ENCODE assay signal across 1 cellular context in genomic region chr19:9871626-9872338, GRCh38.
TF ChIP-seq lines count a peak whose summit lies in the region.

No MANE protein-coding gene starts in this region.

TF ChIP-seq in HepG2, 621 proteins besides CTCF, POLR2A, EP300 and RAD21 (continued from another document and continues in another):
- peak; percentile 36; the same call in 1 of the 2 replicates for TF ChIP-seq ZNF609 (CRISPR knock-in tag; IDR thresholded peaks at IDR 0.05; ENCODE audit: borderline replicate concordance)
- TF ChIP-seq MLLT10 (CRISPR knock-in tag; IDR thresholded peaks at IDR 0.05): no peak
- no peak for TF ChIP-seq MTF1 (CRISPR knock-in tag; IDR thresholded peaks at IDR 0.05)
- TF ChIP-seq ETV5 (CRISPR knock-in tag; IDR thresholded peaks at IDR 0.05; ENCODE audit: borderline replicate concordance): peak; percentile 66; the same call in 1 of the 2 replicates
- TF ChIP-seq ZNF878 (CRISPR knock-in tag; IDR thresholded peaks at IDR 0.05): no peak
- TF ChIP-seq ATAD3A (CRISPR knock-in tag; IDR thresholded peaks at IDR 0.05): no peak
- no peak for TF ChIP-seq ZSCAN31 (CRISPR knock-in tag; IDR thresholded peaks at IDR 0.05; ENCODE audit: low read depth)
- TF ChIP-seq ARID5B (CRISPR knock-in tag; IDR thresholded peaks at IDR 0.05): peak; percentile 50
- TF ChIP-seq IRF2 (CRISPR knock-in tag; IDR thresholded peaks at IDR 0.05): peak; percentile 22; the same call in 1 of the 2 replicates
- TF ChIP-seq FOXA3 (CRISPR knock-in tag; IDR thresholded peaks at IDR 0.05): peak; percentile 76
- 0 out of 2 replicates have a peak, but pooled peaks have one; percentile 23 for TF ChIP-seq PATZ1 (CRISPR knock-in tag; IDR thresholded peaks at IDR 0.05)
- no peak for TF ChIP-seq CHCHD3 (CRISPR knock-in tag; IDR thresholded peaks at IDR 0.05)
- TF ChIP-seq, protein P1, sequence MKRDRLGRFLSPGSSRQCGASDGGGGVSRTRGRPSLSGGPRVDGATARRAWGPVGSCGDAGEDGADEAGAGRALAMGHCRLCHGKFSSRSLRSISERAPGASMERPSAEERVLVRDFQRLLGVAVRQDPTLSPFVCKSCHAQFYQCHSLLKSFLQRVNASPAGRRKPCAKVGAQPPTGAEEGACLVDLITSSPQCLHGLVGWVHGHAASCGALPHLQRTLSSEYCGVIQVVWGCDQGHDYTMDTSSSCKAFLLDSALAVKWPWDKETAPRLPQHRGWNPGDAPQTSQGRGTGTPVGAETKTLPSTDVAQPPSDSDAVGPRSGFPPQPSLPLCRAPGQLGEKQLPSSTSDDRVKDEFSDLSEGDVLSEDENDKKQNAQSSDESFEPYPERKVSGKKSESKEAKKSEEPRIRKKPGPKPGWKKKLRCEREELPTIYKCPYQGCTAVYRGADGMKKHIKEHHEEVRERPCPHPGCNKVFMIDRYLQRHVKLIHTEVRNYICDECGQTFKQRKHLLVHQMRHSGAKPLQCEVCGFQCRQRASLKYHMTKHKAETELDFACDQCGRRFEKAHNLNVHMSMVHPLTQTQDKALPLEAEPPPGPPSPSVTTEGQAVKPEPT (CRISPR knock-in tag; IDR thresholded peaks at IDR 0.05; ENCODE audit: low read depth): no peak
- TF ChIP-seq IKZF4 (CRISPR knock-in tag; IDR thresholded peaks at IDR 0.05; ENCODE audit: borderline replicate concordance, low read depth, not compliant biosample characterization): no peak
- no peak for TF ChIP-seq ZNF790 (CRISPR knock-in tag; IDR thresholded peaks at IDR 0.05; ENCODE audit: borderline replicate concordance)
- TF ChIP-seq ZNF782 (CRISPR knock-in tag; IDR thresholded peaks at IDR 0.05; ENCODE audit: borderline replicate concordance): peak; percentile 37; the same call in 1 of the 2 replicates
- no peak for TF ChIP-seq TGIF2 (CRISPR knock-in tag; IDR thresholded peaks at IDR 0.05)
- TF ChIP-seq KMT2B (CRISPR knock-in tag; IDR thresholded peaks at IDR 0.05): no peak
- no peak for TF ChIP-seq ZNF841 (CRISPR knock-in tag; IDR thresholded peaks at IDR 0.05; ENCODE audit: borderline replicate concordance)
- 0 out of 2 replicates have a peak, but pooled peaks have one; percentile 13 for TF ChIP-seq PITX1 (CRISPR knock-in tag; IDR thresholded peaks at IDR 0.05)
- TF ChIP-seq, protein P2, sequence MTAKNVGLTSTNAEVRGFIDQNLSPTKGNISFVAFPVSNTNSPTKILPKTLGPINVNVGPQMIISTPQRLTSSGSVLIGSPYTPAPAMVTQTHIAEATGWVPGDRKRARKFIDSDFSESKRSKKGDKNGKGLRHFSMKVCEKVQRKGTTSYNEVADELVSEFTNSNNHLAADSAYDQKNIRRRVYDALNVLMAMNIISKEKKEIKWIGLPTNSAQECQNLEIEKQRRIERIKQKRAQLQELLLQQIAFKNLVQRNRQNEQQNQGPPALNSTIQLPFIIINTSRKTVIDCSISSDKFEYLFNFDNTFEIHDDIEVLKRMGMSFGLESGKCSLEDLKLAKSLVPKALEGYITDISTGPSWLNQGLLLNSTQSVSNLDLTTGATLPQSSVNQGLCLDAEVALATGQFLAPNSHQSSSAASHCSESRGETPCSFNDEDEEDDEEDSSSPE (CRISPR knock-in tag; IDR thresholded peaks at IDR 0.05): peak; percentile 34; the same call in 1 of the 2 replicates
- peak; percentile 22; the same call in 1 of the 2 replicates for TF ChIP-seq ZBTB7A (CRISPR knock-in tag; IDR thresholded peaks at IDR 0.05)
- peak; percentile 31; the same call in 1 of the 2 replicates for TF ChIP-seq ZNF580 (CRISPR knock-in tag; IDR thresholded peaks at IDR 0.05; ENCODE audit: borderline replicate concordance, low read depth)
- TF ChIP-seq ZNF235 (CRISPR knock-in tag; IDR thresholded peaks at IDR 0.05; ENCODE audit: borderline replicate concordance): no peak
- no peak for TF ChIP-seq ZNF33A (CRISPR knock-in tag; IDR thresholded peaks at IDR 0.05; ENCODE audit: borderline replicate concordance)
- TF ChIP-seq MATR3 (CRISPR knock-in tag; IDR thresholded peaks at IDR 0.05): no peak
- TF ChIP-seq UBTF (CRISPR knock-in tag; IDR thresholded peaks at IDR 0.05): no peak
- TF ChIP-seq HOMEZ (CRISPR knock-in tag; IDR thresholded peaks at IDR 0.05; ENCODE audit: low read depth): no peak
- TF ChIP-seq ZNF672 (CRISPR knock-in tag; IDR thresholded peaks at IDR 0.05): no peak
- no peak for TF ChIP-seq NFATC3 (CRISPR knock-in tag; IDR thresholded peaks at IDR 0.05)
- TF ChIP-seq ZNF501 (CRISPR knock-in tag; IDR thresholded peaks at IDR 0.05): 0 out of 2 replicates have a peak, but pooled peaks have one; percentile 44
- TF ChIP-seq RFX3 (CRISPR knock-in tag; IDR thresholded peaks at IDR 0.05): no peak
- no peak for TF ChIP-seq ZNF20 (CRISPR knock-in tag; IDR thresholded peaks at IDR 0.05)
- no peak for TF ChIP-seq SNAPC2 (CRISPR knock-in tag; IDR thresholded peaks at IDR 0.05)
- TF ChIP-seq, protein P3, sequence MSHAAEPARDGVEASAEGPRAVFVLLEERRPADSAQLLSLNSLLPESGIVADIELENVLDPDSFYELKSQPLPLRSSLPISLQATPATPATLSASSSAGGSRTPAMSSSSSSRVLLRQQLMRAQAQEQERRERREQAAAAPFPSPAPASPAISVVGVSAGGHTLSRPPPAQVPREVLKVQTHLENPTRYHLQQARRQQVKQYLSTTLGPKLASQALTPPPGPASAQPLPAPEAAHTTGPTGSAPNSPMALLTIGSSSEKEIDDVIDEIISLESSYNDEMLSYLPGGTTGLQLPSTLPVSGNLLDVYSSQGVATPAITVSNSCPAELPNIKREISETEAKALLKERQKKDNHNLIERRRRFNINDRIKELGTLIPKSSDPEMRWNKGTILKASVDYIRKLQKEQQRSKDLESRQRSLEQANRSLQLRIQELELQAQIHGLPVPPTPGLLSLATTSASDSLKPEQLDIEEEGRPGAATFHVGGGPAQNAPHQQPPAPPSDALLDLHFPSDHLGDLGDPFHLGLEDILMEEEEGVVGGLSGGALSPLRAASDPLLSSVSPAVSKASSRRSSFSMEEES (CRISPR knock-in tag; IDR thresholded peaks at IDR 0.05): no peak
- no peak for TF ChIP-seq RFXAP (CRISPR knock-in tag; IDR thresholded peaks at IDR 0.05; ENCODE audit: borderline replicate concordance)
- no peak for TF ChIP-seq ZFP62 (CRISPR knock-in tag; IDR thresholded peaks at IDR 0.05)
- peak; percentile 63 for TF ChIP-seq TEAD3 (CRISPR knock-in tag; optimal IDR thresholded peaks at IDR 0.05; ENCODE audit: borderline replicate concordance)
- TF ChIP-seq ZNF780A (CRISPR knock-in tag; IDR thresholded peaks at IDR 0.05): no peak
- TF ChIP-seq ARNT (IDR thresholded peaks at IDR 0.05): no peak
- TF ChIP-seq IRF1 (CRISPR knock-in tag; IDR thresholded peaks at IDR 0.05; ENCODE audit: low read depth): no peak
- TF ChIP-seq BRCA1 (CRISPR knock-in tag; IDR thresholded peaks at IDR 0.05): no peak
- TF ChIP-seq HMG20B (CRISPR knock-in tag; conservative IDR thresholded peaks at IDR 0.05): no peak
